Comparison of ENCODE assay signal across 15 cellular contexts in the genomic region with DNA sequence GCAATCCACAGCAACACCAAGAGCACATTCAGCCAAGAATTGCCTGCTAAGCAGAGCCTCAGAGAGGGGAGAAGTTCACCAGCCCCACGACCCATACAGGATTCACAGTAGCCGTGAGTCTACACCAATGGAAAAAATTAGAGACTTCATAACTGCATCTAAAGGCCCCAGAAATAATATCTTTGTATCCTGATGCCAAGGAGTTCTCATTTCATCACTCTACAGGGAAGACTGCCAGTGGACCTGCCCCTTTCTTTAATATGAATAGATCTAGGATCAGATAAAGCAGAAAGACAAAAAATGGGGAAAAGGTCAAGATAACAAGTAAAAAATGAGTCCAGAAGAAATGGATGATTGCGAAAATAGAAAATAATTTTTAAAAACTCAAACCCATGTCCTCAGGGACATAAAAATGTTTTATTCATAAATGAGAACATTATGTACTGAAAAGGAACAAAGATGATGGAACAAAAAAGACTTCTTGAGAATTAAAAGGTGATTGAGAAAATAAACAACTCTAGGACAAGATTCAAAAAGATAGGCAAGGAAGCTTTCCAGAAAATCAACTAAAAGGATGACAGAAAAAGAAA. TPM values are rescaled to one million over a fixed set of nuclear protein-coding genes. Genes with fewer than 3 reads are reported as not detected.
DNase-seq lines count a peak whose midpoint lies in the region; TF ChIP-seq lines count a peak whose summit lies in the region.
"Had no signal": no experiment of that assay in that cellular context is flagged by ENCODE, and none has a peak within 500 bp of the region (broad histone marks: within the 10 kb centered on the region; RNA-seq: fewer than 3 reads in every experiment).

No MANE protein-coding gene starts in this region.

- peak overlapping the region; percentile 59 for H3K27ac Mint-ChIP-seq in activated naive CD4-positive, alpha-beta T cell treated with anti-CD3 and anti-CD28 coated beads, Interleukin-2, amount 10 ng/mL, durations not matched to agents 7 days and 5 days

- no peaks in the 10 kb centered on the region for H3K79me2 ChIP-seq in SK-N-SH (ENCODE audit: insufficient read depth)

- CTCF ChIA-PET in activated naive CD4-positive, alpha-beta T cell treated with anti-CD3 and anti-CD28 coated beads, Interleukin-2, amount 10 ng/mL, durations not matched to agents 7 days and 5 days (lab: Charles Lee): interaction anchor here (1.3 to 2.4 kb wide), 3 partner anchors 10 to 87 kb away, joined by 4 to 6 read pairs (median 5); partner anchors contain the start of genes APOL2 and APOL3
- CTCF ChIA-PET in SK-N-SH (lab: Yijun Ruan, JAX): interaction anchor here (1.3 to 1.4 kb wide), 2 partner anchors 29 to 149 kb away, joined by 3 to 4 read pairs; no protein-coding TSS in a partner anchor

- H3K36me3 Mint-ChIP-seq in activated naive CD4-positive, alpha-beta T cell treated with anti-CD3 and anti-CD28 coated beads, Interleukin-2, amount 10 ng/mL, durations not matched to agents 7 days and 5 days: peaks cover 69% of the 10 kb centered on the region

- peaks cover 8% of the 10 kb centered on the region for H3K9me3 Mint-ChIP-seq in activated naive CD4-positive, alpha-beta T cell treated with anti-CD3 and anti-CD28 coated beads, Interleukin-2, amount 10 ng/mL, durations not matched to agents 7 days and 5 days

- H3K4me3 Mint-ChIP-seq in activated naive CD4-positive, alpha-beta T cell treated with anti-CD3 and anti-CD28 coated beads, Interleukin-2, amount 10 ng/mL, durations not matched to agents 7 days and 5 days: no peak overlapping the region

- in situ Hi-C loops in HAP-1 (cut with MboI; ENCODE audit: low sequenced_read_pairs): no loop called here

- 52% methylated on average over 3 of the region's 3 CpGs for WGBS in SK-N-SH (ENCODE audit: low lambda C conversion rate)

- peaks cover 47% of the 10 kb centered on the region for H3K4me1 Mint-ChIP-seq in activated naive CD4-positive, alpha-beta T cell treated with anti-CD3 and anti-CD28 coated beads, Interleukin-2, amount 10 ng/mL, durations not matched to agents 7 days and 5 days

- POLR2A ChIA-PET in SK-N-SH (lab: Yijun Ruan, JAX): no interaction called here

- no peaks in the 10 kb centered on the region for H3K27me3 Mint-ChIP-seq in activated naive CD4-positive, alpha-beta T cell treated with anti-CD3 and anti-CD28 coated beads, Interleukin-2, amount 10 ng/mL, durations not matched to agents 7 days and 5 days

- no peaks in the 10 kb centered on the region for H3K27me3 ChIP-seq in muscle layer of duodenum (ENCODE audit: low read depth, low read length)
- H3K27me3 ChIP-seq in tibial artery: no peaks in the 10 kb centered on the region
- H3K27me3 ChIP-seq in HAP-1 (ENCODE audit: low read depth): no peaks in the 10 kb centered on the region; the same call in 1 of the 2 replicates
- H3K27me3 ChIP-seq in SK-N-SH (ENCODE audit: insufficient read depth): no peaks in the 10 kb centered on the region
- H3K27me3 ChIP-seq: colonic mucosa had no signal

- H2AFZ ChIP-seq in SK-N-SH (ENCODE audit: low read depth): no peak overlapping the region

- H3K27ac ChIP-seq in muscle layer of duodenum (ENCODE audit: low read length): peak overlapping the region; percentile 72
- peak overlapping the region; percentile 47 to 60 for H3K27ac ChIP-seq in tibial artery
- no peak overlapping the region for H3K27ac ChIP-seq in SK-N-SH (ENCODE audit: low read depth in 2 of 2, low read length in 1 of 2)
- H3K27ac ChIP-seq: colonic mucosa, WERI-Rb-1 had no signal

- TF ChIP-seq RAD21 in SK-N-SH (IDR thresholded peaks at IDR 0.05; ENCODE audit: low read length): no peak

- H3K4me1 ChIP-seq in muscle layer of duodenum (ENCODE audit: control insufficient read depth in 1 of 2, insufficient read depth in 2 of 2, low read length in 2 of 2) (peaks cover 22 to 28% of the 10 kb centered on the region in 2 donors), tibial artery (peaks cover 0 to 37% (median 26%) of the 10 kb centered on the region in 4 donors), HAP-1 (no peaks in the 10 kb centered on the region), SK-N-SH (ENCODE audit: control insufficient read depth in 1 of 2, insufficient read depth in 2 of 2, low read depth in 1 of 2, low read length in 1 of 2) (peaks cover 0 to 7% of the 10 kb centered on the region in 2 experiments; a peak in 1 of 4 replicates)

- TF ChIP-seq POLR2A in erythroblast (IDR thresholded peaks at IDR 0.05; ENCODE audit: low read length): no peak

- no peak overlapping the region for H3K4me2 ChIP-seq in SK-N-SH

- no peak for DNase-seq in activated naive CD4-positive, alpha-beta T cell treated with anti-CD3 and anti-CD28 coated beads, Interleukin-2, amount 10 ng/mL, durations not matched to agents 7 days and 5 days
- no peak for DNase-seq in activated naive CD4-positive, alpha-beta T cell treated with Interleukin-2 at 50 U/mL for 16 hours
- peak; percentile 23 to 44 for DNase-seq in erythroblast (lab: John Stamatoyannopoulos, UW)
- DNase-seq in tibial artery: peak in 1 of 2 donors; percentile 67
- DNase-seq in HAP-1 (ENCODE audit: low spot score in 2 of 2): no peak
- no peak for DNase-seq in cerebellar nuclear complex (lab: John Stamatoyannopoulos, UW)
- DNase-seq in SK-N-SH: no peak
- DNase-seq: colonic mucosa, DMS79, HCEC 1CT, NCI-H1694, NCI-H82, SHP77, WERI-Rb-1 had no signal

- H3K36me3 ChIP-seq in muscle layer of duodenum (ENCODE audit: control insufficient read depth in 1 of 2, insufficient read depth in 2 of 2, low read length in 2 of 2) (peaks cover 8 to 17% of the 10 kb centered on the region in 2 donors), tibial artery (peaks cover 5 to 16% (median 15%) of the 10 kb centered on the region in 3 donors), HAP-1 (replicated peaks) (no peaks in the 10 kb centered on the region), SK-N-SH (replicated peaks in 1 of 2; ENCODE audit: control insufficient read depth in 1 of 2, insufficient read depth in 2 of 2, low read length in 1 of 2) (no peaks in the 10 kb centered on the region)
- H3K36me3 ChIP-seq: colonic mucosa, WERI-Rb-1 had no signal

- intact Hi-C loops in tibial artery (cut with DNase I; ENCODE audit: low total_unique reads): no loop called here

- H3K9me2 ChIP-seq in SK-N-SH: no peaks in the 10 kb centered on the region

- TF ChIP-seq CTCF in tibial artery (IDR thresholded peaks at IDR 0.05) (no peak), SK-N-SH (IDR thresholded peaks at IDR 0.05) (no peak)

- no peaks in the 10 kb centered on the region for H3K9me3 ChIP-seq in muscle layer of duodenum (ENCODE audit: control insufficient read depth in 1 of 2, low read length in 2 of 2)
- H3K9me3 ChIP-seq in tibial artery: no peaks in the 10 kb centered on the region
- H3K9me3 ChIP-seq in HAP-1: peaks cover 6% of the 10 kb centered on the region; the same call in 1 of the 2 replicates
- no peaks in the 10 kb centered on the region for H3K9me3 ChIP-seq in SK-N-SH
- H3K9me3 ChIP-seq: colonic mucosa had no signal

- H3K4me3 ChIP-seq in muscle layer of duodenum (ENCODE audit: low read depth in 1 of 2, low read length in 2 of 2) (peak overlapping the region in 1 of 2 donors; percentile 23), tibial artery (no peak overlapping the region), HAP-1 (no peak overlapping the region), SK-N-SH (ENCODE audit: low read depth in 2 of 2, low read length in 1 of 2) (0 out of 4 replicates have a peak overlapping the region, but pooled peaks of 1 of the 2 experiments have one; percentile 8)
- H3K4me3 ChIP-seq: colonic mucosa had no signal

- no peaks in the 10 kb centered on the region for H4K20me1 ChIP-seq in SK-N-SH (ENCODE audit: insufficient read depth)

- H3K9ac ChIP-seq in SK-N-SH: no peak overlapping the region

- peaks cover 2% of the 10 kb centered on the region for H3F3A ChIP-seq in SK-N-SH (replicated peaks; ENCODE audit: insufficient read depth)

- TF ChIP-seq EP300 in SK-N-SH (IDR thresholded peaks at IDR 0.05; ENCODE audit: borderline replicate concordance in 1 of 2, low read depth in 1 of 2, low read length in 1 of 2): no peak

TF ChIP-seq in SK-N-SH, 30 proteins besides CTCF, POLR2A, EP300 and RAD21 (continues in another document):
- no peak for TF ChIP-seq MXI1 (IDR thresholded peaks at IDR 0.05; ENCODE audit: low read depth, low read length)
- no peak for TF ChIP-seq TCF12 (IDR thresholded peaks at IDR 0.05)
- TF ChIP-seq SIN3A (IDR thresholded peaks at IDR 0.05; ENCODE audit: borderline replicate concordance, low read depth, low read length): no peak
- TF ChIP-seq YY1 (IDR thresholded peaks at IDR 0.05; ENCODE audit: low read depth): no peak
- no peak for TF ChIP-seq EZH2phosphoT487 (IDR thresholded peaks at IDR 0.05; ENCODE audit: borderline replicate concordance, low read depth)
- no peak for TF ChIP-seq ZBTB33 (IDR thresholded peaks at IDR 0.05; ENCODE audit: borderline replicate concordance, low read depth)
- no peak for TF ChIP-seq CHD2 (IDR thresholded peaks at IDR 0.05; ENCODE audit: low read length, partially characterized antibody)

RNA-seq across cellular contexts. Expression of gene APOL3, which starts 9.5 kb away (rescaled TPM):
- polyA plus RNA-seq in SK-N-SH (2012; rRNA removed): 0.21 and 1.1 TPM in 2 replicates
- polyA plus RNA-seq in SK-N-SH (2012; cell fraction: cytosol; rRNA removed): 0.09 and 0.17 TPM in 2 replicates
- polyA plus RNA-seq in SK-N-SH (2012; cell fraction: nucleus; rRNA removed): 0.14 and 0.32 TPM in 2 replicates

RNA-seq across cellular contexts. Expression of gene APOL4, which starts 50.5 kb away (rescaled TPM):
- 0.08 and 0.21 TPM in 2 replicates for polyA plus RNA-seq in SK-N-SH (2012; rRNA removed)
- 0.27 and 0.38 TPM in 2 replicates for polyA plus RNA-seq in SK-N-SH (2012; cell fraction: cytosol; rRNA removed)
- 0.13 and 0.18 TPM in 2 replicates for polyA plus RNA-seq in SK-N-SH (2012; cell fraction: nucleus; rRNA removed)

Comparison
In these comparisons a context has a peak if more than half of its experiments do, and no peak if none do; other contexts are left out.
1. DNase-seq: peak in erythroblast (2 of 2); none in activated naive CD4-positive, alpha-beta T cell treated with anti-CD3 and anti-CD28 coated beads, Interleukin-2, amount 10 ng/mL, durations not matched to agents 7 days and 5 days (single experiment), activated naive CD4-positive, alpha-beta T cell treated with Interleukin-2 at 50 U/mL for 16 hours (single experiment), HAP-1 (0 of 2), cerebellar nuclear complex (0 of 2) and SK-N-SH (single experiment).
2. H3K27ac ChIP-seq: peak in muscle layer of duodenum (single experiment) and tibial artery (2 of 2); none in SK-N-SH (0 of 2).